ENCODE assay signal across 1 cellular context in the genomic region with DNA sequence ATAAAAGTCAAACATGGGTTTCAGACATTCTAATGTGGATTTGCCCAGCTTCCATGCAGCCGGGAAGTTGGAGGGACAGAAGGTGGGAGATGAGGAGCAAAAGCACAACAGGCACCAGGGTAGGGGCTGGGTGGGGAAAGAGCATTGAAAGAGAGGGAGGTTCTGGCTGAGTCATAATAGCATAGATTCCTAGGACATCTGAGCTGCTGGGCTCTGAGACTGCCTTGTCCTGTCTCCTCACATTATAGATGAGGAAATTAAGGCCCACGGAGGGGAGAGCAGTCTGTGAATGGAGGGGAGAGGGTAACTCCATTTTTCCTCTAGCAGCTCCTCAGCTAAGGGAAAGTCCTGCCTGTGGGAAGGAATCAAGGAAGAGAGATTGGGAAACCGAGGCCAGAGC.
TF ChIP-seq lines count a peak whose summit lies in the region.

No MANE protein-coding gene starts in this region.

TF ChIP-seq in IMR-90, 13 proteins besides CTCF, POLR2A, EP300 and RAD21:
- 0 out of 2 replicates have a peak, but pooled peaks have one; percentile 13 for TF ChIP-seq MAZ (IDR thresholded peaks at IDR 0.05; ENCODE audit: borderline replicate concordance, low read depth, low read length)
- TF ChIP-seq CEBPB (IDR thresholded peaks at IDR 0.05; ENCODE audit: low read depth, low read length), result no peak
TF ChIP-seq in IMR-90: peak in this region for 1.
